8 cellular contexts compared by ENCODE assay signal in genomic region chr5:154714271-154714986, GRCh38. TPM values are rescaled to one million over a fixed set of nuclear protein-coding genes. Genes with fewer than 3 reads are reported as not detected.
DNase-seq lines count a peak whose midpoint lies in the region; ATAC-seq, FAIRE-seq and TF ChIP-seq lines count a peak whose summit lies in the region.

No MANE protein-coding gene starts in this region.

- H3K4me3 ChIP-seq in A549 = no peak overlapping the region
- H3K4me3 ChIP-seq in SK-N-SH (ENCODE audit: low read depth in 2 of 2, low read length in 1 of 2) = no peak overlapping the region
- no peak overlapping the region for H3K4me3 ChIP-seq in iPS-15b (ENCODE audit: low read depth, low read length)
- H3K4me3 ChIP-seq in CD4-positive, alpha-beta memory T cell (ENCODE audit: low read length in 2 of 2) = no peak overlapping the region

- intact Hi-C loops in CD4-positive, alpha-beta memory T cell (cut with micrococcal nuclease) = no loop called here

- no peaks in the 10 kb centered on the region for H3K9me2 ChIP-seq in SK-N-SH

- peak overlapping the region; percentile 42; the same call in 2 of the 3 replicates for H3K4me2 ChIP-seq in A549
- peak overlapping the region; percentile 26; the same call in 1 of the 2 replicates for H3K4me2 ChIP-seq in SK-N-SH

- H4K20me1 ChIP-seq in SK-N-SH (ENCODE audit: insufficient read depth) = no peaks in the 10 kb centered on the region

- no peaks in the 10 kb centered on the region for H3K9me3 Mint-ChIP-seq in CD4-positive, alpha-beta memory T cell

- H3K27ac ChIP-seq in A549 (peak overlapping the region in 1 of 2 experiments; percentile 29; a peak in 1 of 6 replicates), SK-N-SH (ENCODE audit: low read depth in 2 of 2, low read length in 1 of 2) (no peak overlapping the region)
- H3K27ac ChIP-seq in CD4-positive, alpha-beta memory T cell (ENCODE audit: low read depth, low read length) = no peak overlapping the region

- no peaks in the 10 kb centered on the region for H3K36me3 ChIP-seq in SK-N-SH (replicated peaks in 1 of 2; ENCODE audit: control insufficient read depth in 1 of 2, insufficient read depth in 2 of 2, low read length in 1 of 2)
- H3K36me3 ChIP-seq in iPS-15b (ENCODE audit: control insufficient read depth, insufficient read depth, low read length) = no peaks in the 10 kb centered on the region
- H3K36me3 ChIP-seq in CD4-positive, alpha-beta memory T cell (ENCODE audit: insufficient read depth, low read length) = no peaks in the 10 kb centered on the region

- H2AFZ ChIP-seq in SK-N-SH (ENCODE audit: low read depth) = peak overlapping the region; percentile 39; the same call in 1 of the 2 replicates

- DNase-seq in A549 (ENCODE audit: low read depth in 1 of 2, low spot score in 1 of 2) (no peak), SK-N-SH (no peak), SKM-1 treated with dmso at 0.1 percent for 144 hours (lab: John Stamatoyannopoulos, UW; ENCODE audit: unreplicated experiment) (no peak), SK-N-DZ (ENCODE audit: low spot score) (no peak)
- no peak for DNase-seq in CD4-positive, alpha-beta memory T cell

- POLR2A ChIA-PET in A549 (lab: Yijun Ruan, JAX) (interaction anchor here (1.0 kb wide), 1 partner anchor 32 kb away, joined by 3 read pairs; no protein-coding TSS in a partner anchor), SK-N-SH (lab: Yijun Ruan, JAX) (no interaction called here)
- POLR2A ChIA-PET in CD4-positive, alpha-beta memory T cell (lab: Charles Lee; ENCODE audit: partially characterized antibody) = no interaction called here

- H3K4me1 ChIP-seq in A549 = peaks cover 23% of the 10 kb centered on the region
- H3K4me1 ChIP-seq in SK-N-SH (ENCODE audit: control insufficient read depth in 1 of 2, insufficient read depth in 2 of 2, low read depth in 1 of 2, low read length in 1 of 2) = peaks cover 10 to 15% of the 10 kb centered on the region in 2 experiments; a peak in 3 of 4 replicates
- H3K4me1 ChIP-seq in iPS-15b (ENCODE audit: control insufficient read depth, insufficient read depth, low read length) = peaks cover 19% of the 10 kb centered on the region
- no peaks in the 10 kb centered on the region for H3K4me1 ChIP-seq in CD4-positive, alpha-beta memory T cell (ENCODE audit: insufficient read depth, low read length)

- H3K27me3 Mint-ChIP-seq in CD4-positive, alpha-beta memory T cell = no peaks in the 10 kb centered on the region

- no peak for TF ChIP-seq EP300 in A549 (IDR thresholded peaks at IDR 0.05)
- no peak for TF ChIP-seq EP300 in SK-N-SH (IDR thresholded peaks at IDR 0.05; ENCODE audit: borderline replicate concordance in 1 of 2, low read depth in 1 of 2, low read length in 1 of 2)

- FAIRE-seq in A549 (lab: Jason Lieb, UNC) = no peak

- no peaks in the 10 kb centered on the region for H3F3A ChIP-seq in SK-N-SH (replicated peaks; ENCODE audit: insufficient read depth)

- 69% methylated on average over 10 of the region's 10 CpGs for WGBS in A549 (ENCODE audit: missing lambda C conversion rate)
- WGBS in SK-N-SH (ENCODE audit: low lambda C conversion rate) = 74% methylated on average over 10 of the region's 10 CpGs

- H3K4me3 Mint-ChIP-seq in CD4-positive, alpha-beta memory T cell = peak overlapping the region in 4 of 8 donors; percentile 9 to 73 (median 40)

- CTCF ChIA-PET in A549 (lab: Yijun Ruan, JAX) = interaction anchor here (1.0 to 1.6 kb wide), 3 partner anchors 10 to 64 kb away, joined by 4 read pairs; no protein-coding TSS in a partner anchor
- CTCF ChIA-PET in SK-N-SH (lab: Yijun Ruan, JAX) = interaction anchor here (0.8 to 1.5 kb wide), 2 partner anchors 64 to 143 kb away, joined by 3 read pairs; no protein-coding TSS in a partner anchor
- CTCF ChIA-PET in CD4-positive, alpha-beta memory T cell (lab: Charles Lee; ENCODE audit: partially characterized antibody) = interaction anchor here (0.7 to 1.8 kb wide), 3 partner anchors 19 to 87 kb away, joined by 3 read pairs; no protein-coding TSS in a partner anchor

- ATAC-seq in A549 (peak in 1 of 2 experiments; percentile 23; a peak in 1 of 6 replicates), GM18858 (IDR thresholded peaks at IDR 0.05; ENCODE audit: unreplicated experiment) (peak; percentile 83), HG03060 (IDR thresholded peaks at IDR 0.05; ENCODE audit: low read depth, unreplicated experiment) (peak; percentile 82)

- no peaks in the 10 kb centered on the region for H3K36me3 Mint-ChIP-seq in CD4-positive, alpha-beta memory T cell

- no peak for TF ChIP-seq POLR2A in A549 (IDR thresholded peaks at IDR 0.05; ENCODE audit: low read length)

- no peak for TF ChIP-seq CTCF in A549 (IDR thresholded peaks at IDR 0.05)
- no peak for TF ChIP-seq CTCF in SK-N-SH (IDR thresholded peaks at IDR 0.05)

- no peak overlapping the region for H3K9ac ChIP-seq in SK-N-SH
- H3K9ac ChIP-seq in iPS-15b (ENCODE audit: low read depth, low read length) = peak overlapping the region; percentile 9

- H3K9me3 ChIP-seq in A549 (no peaks in the 10 kb centered on the region), SK-N-SH (no peaks in the 10 kb centered on the region), iPS-15b (ENCODE audit: control insufficient read depth, insufficient read depth, low read length) (no peaks in the 10 kb centered on the region)
- H3K9me3 ChIP-seq in CD4-positive, alpha-beta memory T cell (ENCODE audit: control insufficient read depth in 1 of 2, low read length in 2 of 2) = no peaks in the 10 kb centered on the region

- H3K27me3 ChIP-seq in SK-N-SH (ENCODE audit: insufficient read depth) (no peaks in the 10 kb centered on the region), iPS-15b (ENCODE audit: control insufficient read depth, insufficient read depth, low read length) (no peaks in the 10 kb centered on the region)
- no peaks in the 10 kb centered on the region for H3K27me3 ChIP-seq in CD4-positive, alpha-beta memory T cell (ENCODE audit: insufficient read depth, low read length)

- TF ChIP-seq RAD21 in A549 (conservative IDR thresholded peaks at IDR 0.05 in 1 of 2, IDR thresholded peaks at IDR 0.05 in 1 of 2) (no peak), SK-N-SH (IDR thresholded peaks at IDR 0.05; ENCODE audit: low read length) (no peak)

- H3K27ac Mint-ChIP-seq in CD4-positive, alpha-beta memory T cell = peak overlapping the region in 2 of 7 donors; percentile 5 to 22

- no peaks in the 10 kb centered on the region for H3K79me2 ChIP-seq in SK-N-SH (ENCODE audit: insufficient read depth)

- peaks cover 3 to 6% (median 5%) of the 10 kb centered on the region in 4 donors for H3K4me1 Mint-ChIP-seq in CD4-positive, alpha-beta memory T cell

TF ChIP-seq in A549, 52 proteins besides CTCF, POLR2A, EP300 and RAD21 (continues in another document):
- TF ChIP-seq RCOR1 (IDR thresholded peaks at IDR 0.05; ENCODE audit: low read depth, low read length) (no peak), POLR2AphosphoS2 (conservative IDR thresholded peaks at IDR 0.05; ENCODE audit: low read length) (no peak), BHLHE40 (IDR thresholded peaks at IDR 0.05; ENCODE audit: low read depth, low read length) (no peak), CBX8 (IDR thresholded peaks at IDR 0.05) (no peak), ATOH8 (CRISPR knock-in tag; IDR thresholded peaks at IDR 0.05; ENCODE audit: low read depth) (no peak)

TF ChIP-seq in SK-N-SH, 30 proteins besides CTCF, POLR2A, EP300 and RAD21:
- TF ChIP-seq FOXM1 (IDR thresholded peaks at IDR 0.05; ENCODE audit: low read depth) (no peak), GATA2 (CRISPR knock-in tag; IDR thresholded peaks at IDR 0.05) (no peak), RXRA (IDR thresholded peaks at IDR 0.05; ENCODE audit: borderline replicate concordance, low read depth) (no peak), JUND (IDR thresholded peaks at IDR 0.05) (no peak)
- TF ChIP-seq, protein P1, sequence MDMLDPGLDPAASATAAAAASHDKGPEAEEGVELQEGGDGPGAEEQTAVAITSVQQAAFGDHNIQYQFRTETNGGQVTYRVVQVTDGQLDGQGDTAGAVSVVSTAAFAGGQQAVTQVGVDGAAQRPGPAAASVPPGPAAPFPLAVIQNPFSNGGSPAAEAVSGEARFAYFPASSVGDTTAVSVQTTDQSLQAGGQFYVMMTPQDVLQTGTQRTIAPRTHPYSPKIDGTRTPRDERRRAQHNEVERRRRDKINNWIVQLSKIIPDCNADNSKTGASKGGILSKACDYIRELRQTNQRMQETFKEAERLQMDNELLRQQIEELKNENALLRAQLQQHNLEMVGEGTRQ (IDR thresholded peaks at IDR 0.05; ENCODE audit: borderline replicate concordance, low read depth, low read length) = no peak

RNA-seq across cellular contexts. Expression of gene LARP1, which starts 40.7 kb away (rescaled TPM):
- polyA plus RNA-seq in A549 (2011; rRNA removed) (87.0 and 136 TPM in 2 replicates), A549 (2017; fragmentation: RNase III; extraction: RNeasy Plus Mini Kit Qiagen cat#74134 plus additional on column Dnase treatment) (104 to 117 TPM (median 112 TPM) in 3 replicates), SK-N-SH (2012; rRNA removed) (38.5 and 57.4 TPM in 2 replicates)
- polyA plus RNA-seq in A549 (2012; cell fraction: cytosol; rRNA removed) = 86.6 and 101 TPM in 2 replicates
- polyA plus RNA-seq in A549 (2012; cell fraction: nucleus; rRNA removed) = 131 and 145 TPM in 2 replicates
- polyA minus RNA-seq in A549 (2011; rRNA and poly(A)+ RNA removed) = 148 and 168 TPM in 2 replicates
- polyA plus RNA-seq in SK-N-SH (2012; cell fraction: cytosol; rRNA removed) = 46.5 and 58.5 TPM in 2 replicates
- polyA plus RNA-seq in SK-N-SH (2012; cell fraction: nucleus; rRNA removed) = 85.9 and 98.2 TPM in 2 replicates
- 89.5 and 92.3 TPM in 2 replicates for polyA plus RNA-seq in SK-N-DZ (2014; cell fraction: cytosol; rRNA removed)
- 82.9 and 128 TPM in 2 replicates for polyA plus RNA-seq in SK-N-DZ (2014; cell fraction: nucleus; rRNA removed)
- 100 to 1,000 TPM; 152 to 159 TPM for total RNA-seq in CD4-positive, alpha-beta memory T cell
- 10 to 100 TPM in 1 of 2 donors, 1 to 10 TPM in 1; 6.0 to 28.8 TPM for polyA plus RNA-seq in CD4-positive, alpha-beta memory T cell
